Comparison of ENCODE assay signal across 15 cellular contexts in the genomic region with DNA sequence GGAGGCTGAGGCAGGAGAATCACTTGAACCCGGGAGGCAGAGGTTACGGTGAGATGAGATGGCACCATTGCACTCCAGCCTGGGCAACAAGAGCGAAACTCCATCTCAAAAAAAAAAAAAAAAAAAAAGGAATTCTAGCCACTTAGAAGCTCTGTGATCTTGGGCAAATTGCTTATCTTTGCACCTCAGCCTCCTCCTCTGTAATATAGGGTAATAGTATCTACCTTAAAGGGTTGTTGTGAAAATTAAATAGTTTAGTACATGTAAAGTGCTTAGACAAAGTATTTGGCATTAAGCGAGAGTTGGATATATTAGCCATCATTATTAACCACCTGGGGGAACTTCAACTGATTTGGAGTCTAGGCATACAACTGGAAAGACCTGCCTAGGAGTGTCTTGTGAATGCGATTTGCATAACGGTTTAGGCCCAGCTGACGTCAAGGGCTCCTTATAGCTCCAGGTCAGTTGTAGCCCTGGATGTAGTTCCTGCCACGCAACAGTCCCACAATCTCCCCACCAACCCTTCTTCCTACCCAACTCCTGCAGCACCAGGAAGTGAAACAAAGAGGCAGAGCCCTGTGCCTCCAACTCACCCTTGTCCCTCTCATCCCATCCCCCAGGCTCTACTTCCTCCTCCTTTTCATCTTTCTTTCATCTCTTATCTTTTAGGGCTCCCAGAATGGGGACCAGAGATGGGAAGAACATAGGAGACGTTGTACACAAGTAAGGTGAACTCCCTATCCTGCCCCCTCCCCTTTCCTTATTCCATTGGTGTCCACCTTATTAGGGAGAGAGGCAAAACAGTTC. TPM values are rescaled to one million over a fixed set of nuclear protein-coding genes. Genes with fewer than 3 reads are reported as not detected.
A peak's percentile ranks its signal among the peaks of the same experiment; 100 is the strongest.
DNase-seq lines count a peak whose midpoint lies in the region; ATAC-seq and TF ChIP-seq lines count a peak whose summit lies in the region.
"Had no signal": no experiment of that assay in that cellular context is flagged by ENCODE, and none has a peak within 500 bp of the region (broad histone marks: within the 10 kb centered on the region; RNA-seq: fewer than 3 reads in every experiment).

No MANE protein-coding gene starts in this region.

- peak; percentile 49 for DNase-seq in GM10248 (ENCODE audit: extremely low spot score)
- DNase-seq in KBM-7, result peak; percentile 27
- DNase-seq in WTC11 (ENCODE audit: low spot score), result no peak
- DNase-seq in naive thymus-derived CD8-positive, alpha-beta T cell, result no peak
- no peak for DNase-seq in NCI-H2196 (lab: John Stamatoyannopoulos, UW; ENCODE audit: unreplicated experiment)
- DNase-seq in DMS 273 treated with DMSO at 0.1 percent for 48 hours (lab: John Stamatoyannopoulos, UW), result no peak
- DNase-seq in retina, result no peak
- DNase-seq: activated gamma-delta T cell treated with Interleukin-2 at 50 U/mL for 16 hours, dermis blood vessel endothelial cell, NCI-H1417, tibial artery had no signal

- no peaks in the 10 kb centered on the region for H3K36me3 Mint-ChIP-seq in WTC11
- H3K36me3 Mint-ChIP-seq in naive thymus-derived CD8-positive, alpha-beta T cell, result peaks cover 0 to 6% (median 0%) of the 10 kb centered on the region in 3 donors

- no peak for ATAC-seq in WTC11
- ATAC-seq in naive thymus-derived CD8-positive, alpha-beta T cell, result no peak
- no peak for ATAC-seq in HG03469 (IDR thresholded peaks at IDR 0.05; ENCODE audit: unreplicated experiment)
- ATAC-seq: HCT116 had no signal

- POLR2A ChIA-PET in GM10248 (lab: Yijun Ruan, JAX), result interaction anchor here (0.6 to 2.1 kb wide), 6 partner anchors 21 to 1177 kb away, joined by 3 to 8 read pairs (median 4); a partner anchor contains a TSS
- POLR2A ChIA-PET in WTC11 (lab: Charles Lee), result interaction anchor here (0.5 to 3.2 kb wide), 4 partner anchors 23 to 146 kb away, joined by 3 to 24 read pairs (median 8); a partner anchor contains a TSS
- POLR2A ChIA-PET in naive thymus-derived CD8-positive, alpha-beta T cell (lab: Charles Lee), result interaction anchor here (0.6 to 8.7 kb wide), 10 partner anchors 19 to 352 kb away, joined by 3 to 182 read pairs (median 4); a partner anchor contains a TSS

- H3K9me3 Mint-ChIP-seq in WTC11, result no peaks in the 10 kb centered on the region
- H3K9me3 Mint-ChIP-seq in naive thymus-derived CD8-positive, alpha-beta T cell, result peaks cover 0 to 1% (median 0%) of the 10 kb centered on the region in 9 donors

- no peak overlapping the region; the same call in 1 of the 2 replicates for H3K4me3 Mint-ChIP-seq in WTC11
- H3K4me3 Mint-ChIP-seq in naive thymus-derived CD8-positive, alpha-beta T cell, result peak overlapping the region in 5 of 10 donors; percentile 11 to 60 (median 37)

- no peak for TF ChIP-seq CTCF in GM10248 (IDR thresholded peaks at IDR 0.05; ENCODE audit: control extremely low read depth, extremely low read depth, low read depth, missing control alignments)
- TF ChIP-seq CTCF in WTC11 (IDR thresholded peaks at IDR 0.05), result no peak

- no peaks in the 10 kb centered on the region for H3K27me3 Mint-ChIP-seq in WTC11 (ENCODE audit: low read depth)
- H3K27me3 Mint-ChIP-seq in naive thymus-derived CD8-positive, alpha-beta T cell, result peaks cover 0 to 1% (median 0%) of the 10 kb centered on the region in 5 donors

- H3K4me1 Mint-ChIP-seq in WTC11, result peaks cover 45% of the 10 kb centered on the region
- peaks cover 30 to 72% (median 60%) of the 10 kb centered on the region in 4 donors for H3K4me1 Mint-ChIP-seq in naive thymus-derived CD8-positive, alpha-beta T cell

- CTCF ChIA-PET in GM10248 (lab: Yijun Ruan, JAX), result interaction anchor here (1.1 to 2.0 kb wide), 3 partner anchors 12 to 23 kb away, joined by 3 to 6 read pairs (median 5); a partner anchor contains a TSS
- CTCF ChIA-PET in WTC11 (lab: Charles Lee), result interaction anchor here (0.6 to 0.9 kb wide), 4 partner anchors 24 to 214 kb away, joined by 3 to 6 read pairs (median 4); no protein-coding TSS in a partner anchor

- in situ Hi-C loops in KBM-7 (cut with MboI; ENCODE audit: low pct_unique_long_range_greater_than_20kb, low sequenced_read_pairs), result no loop called here

- H3K27ac Mint-ChIP-seq in WTC11, result peak overlapping the region; percentile 44
- H3K27ac Mint-ChIP-seq in naive thymus-derived CD8-positive, alpha-beta T cell, result peak overlapping the region; percentile 28 to 100 (median 86)

TF ChIP-seq in WTC11, 78 proteins besides CTCF, POLR2A, EP300 and RAD21:
- TF ChIP-seq, protein P1, sequence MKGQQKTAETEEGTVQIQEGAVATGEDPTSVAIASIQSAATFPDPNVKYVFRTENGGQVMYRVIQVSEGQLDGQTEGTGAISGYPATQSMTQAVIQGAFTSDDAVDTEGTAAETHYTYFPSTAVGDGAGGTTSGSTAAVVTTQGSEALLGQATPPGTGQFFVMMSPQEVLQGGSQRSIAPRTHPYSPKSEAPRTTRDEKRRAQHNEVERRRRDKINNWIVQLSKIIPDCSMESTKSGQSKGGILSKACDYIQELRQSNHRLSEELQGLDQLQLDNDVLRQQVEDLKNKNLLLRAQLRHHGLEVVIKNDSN (CRISPR knock-in tag; IDR thresholded peaks at IDR 0.05), result no peak
- TF ChIP-seq RELA (CRISPR knock-in tag; IDR thresholded peaks at IDR 0.05; ENCODE audit: borderline replicate concordance), result no peak
TF ChIP-seq in WTC11: peak in this region for 0.

RNA-seq across cellular contexts. Expression of a gene that starts 2.1 kb away (rescaled TPM):
- total RNA-seq in WTC11 (2021), result 2.9 to 3.0 TPM (median 2.9 TPM) in 3 replicates
- 10 to 100 TPM; 32.4 to 35.3 TPM for total RNA-seq in naive thymus-derived CD8-positive, alpha-beta T cell
- 10 to 100 TPM; 12.3 to 16.6 (median 16.2) TPM for polyA plus RNA-seq in naive thymus-derived CD8-positive, alpha-beta T cell
- total RNA-seq: glomerular endothelial cell had no signal

RNA-seq across cellular contexts. Expression of a gene that starts 2.8 kb away (rescaled TPM):
- 46.7 to 58.0 TPM (median 57.5 TPM) in 3 replicates for total RNA-seq in WTC11 (2021)
- total RNA-seq in naive thymus-derived CD8-positive, alpha-beta T cell, result 100 to 1,000 TPM; 210 to 216 TPM
- 10 to 100 TPM; 10.5 to 11.9 (median 11.0) TPM for polyA plus RNA-seq in naive thymus-derived CD8-positive, alpha-beta T cell

RNA-seq across cellular contexts. Expression of a gene that starts 20.8 kb away (rescaled TPM):
- total RNA-seq in WTC11 (2021), result 171 to 193 TPM (median 192 TPM) in 3 replicates
- total RNA-seq in naive thymus-derived CD8-positive, alpha-beta T cell, result 10 to 100 TPM; 79.9 to 85.6 TPM
- 100 to 1,000 TPM; 173 to 196 (median 179) TPM for polyA plus RNA-seq in naive thymus-derived CD8-positive, alpha-beta T cell

RNA-seq across cellular contexts. Expression of a gene that starts 23.3 kb away (rescaled TPM):
- total RNA-seq in WTC11 (2021), result 53.2 to 54.5 TPM (median 54.5 TPM) in 3 replicates
- total RNA-seq in naive thymus-derived CD8-positive, alpha-beta T cell, result 100 to 1,000 TPM; 161 to 165 TPM
- polyA plus RNA-seq in naive thymus-derived CD8-positive, alpha-beta T cell, result 10 to 100 TPM; 61.7 to 68.1 (median 64.5) TPM

RNA-seq across cellular contexts. Expression of a gene that starts 26.1 kb away (rescaled TPM):
- total RNA-seq in WTC11 (2021), result 0.11 TPM in 1 of 3 replicates, not detected in the others
- not detected for total RNA-seq in naive thymus-derived CD8-positive, alpha-beta T cell
- polyA plus RNA-seq in naive thymus-derived CD8-positive, alpha-beta T cell, result not detected
- total RNA-seq: dermis blood vessel endothelial cell, glomerular endothelial cell had no signal
- polyA plus RNA-seq: lung had no signal

Comparison
In these comparisons a context has a peak if more than half of its experiments do, and no peak if none do; other contexts are left out.
1. DNase-seq: peak in GM10248 (single experiment) and KBM-7 (single experiment); none in WTC11 (single experiment), naive thymus-derived CD8-positive, alpha-beta T cell (0 of 10), NCI-H2196 (single experiment), DMS 273 treated with DMSO at 0.1 percent for 48 hours (single experiment) and retina (single experiment).